ENCODE assay signal across 7 cellular contexts in the genomic region with DNA sequence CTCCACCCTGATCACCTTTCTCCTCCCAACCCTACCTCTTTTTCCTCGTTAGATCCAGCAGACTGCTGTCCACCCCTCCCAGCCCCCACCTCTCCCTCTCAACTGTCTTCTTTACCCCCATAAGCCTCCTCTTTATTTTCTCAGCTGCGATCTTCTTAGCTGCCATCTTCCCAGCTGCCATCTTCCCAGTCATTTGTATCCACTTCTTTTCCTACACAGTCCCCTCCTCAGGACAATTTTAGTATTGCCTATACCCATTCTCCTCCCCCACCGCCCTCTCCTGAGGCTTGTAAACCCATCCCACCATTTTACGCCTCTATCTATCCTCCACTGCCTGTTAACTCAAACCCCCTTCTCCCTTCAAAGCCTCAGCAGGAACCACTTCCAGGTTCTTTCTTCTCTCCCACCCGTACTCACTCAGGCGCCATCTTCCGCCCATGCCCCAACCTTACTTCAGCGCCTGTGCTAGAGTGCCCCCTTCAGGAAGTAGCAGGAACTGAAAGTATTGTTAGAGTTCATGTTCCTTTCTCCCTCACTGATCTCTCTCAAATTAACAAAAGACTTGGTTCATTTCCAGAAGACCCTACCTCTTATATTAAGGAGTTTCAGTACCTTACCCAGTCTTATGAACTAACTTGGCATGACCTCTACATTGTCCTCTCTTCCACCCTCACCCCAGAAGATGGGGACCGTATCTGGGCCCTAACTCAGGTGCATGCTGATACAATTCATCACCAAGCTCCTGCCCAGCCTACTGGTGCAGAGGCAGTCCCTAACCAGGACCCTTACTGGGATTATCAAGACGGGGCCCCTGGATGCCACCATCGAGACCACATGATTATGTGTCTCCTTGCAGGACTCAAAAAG.
A peak's percentile ranks its signal among the peaks of the same experiment; 100 is the strongest.
DNase-seq lines count a peak whose midpoint lies in the region; ATAC-seq and TF ChIP-seq lines count a peak whose summit lies in the region.

No MANE protein-coding gene starts in this region.

- no peak overlapping the region for H3K4me3 Mint-ChIP-seq in natural killer cell
- H3K4me3 Mint-ChIP-seq in CD8-positive, alpha-beta T cell, result no peak overlapping the region

- peaks cover 0 to 16% of the 10 kb centered on the region in 2 donors for H3K9me3 ChIP-seq in left lung
- H3K9me3 ChIP-seq in spleen, result peaks cover 0 to 36% (median 22%) of the 10 kb centered on the region in 8 donors
- H3K9me3 ChIP-seq in CD8-positive, alpha-beta T cell (ENCODE audit: low read length), result peaks cover 10% of the 10 kb centered on the region

- DNase-seq in DMS53 treated with DMSO at 0.1 percent for 48 hours (lab: John Stamatoyannopoulos, UW; ENCODE audit: unreplicated experiment), result peak; percentile 17
- peak; percentile 48 for DNase-seq in HEK293T (ENCODE audit: extremely low spot score)
- no peak for DNase-seq in left lung
- no peak for DNase-seq in natural killer cell
- no peak for DNase-seq in spleen
- DNase-seq in CD8-positive, alpha-beta T cell, result no peak

- TF ChIP-seq CTCF in VCaP (conservative IDR thresholded peaks at IDR 0.05), result peak; percentile 65
- TF ChIP-seq CTCF in left lung (IDR thresholded peaks at IDR 0.05), result peak; percentile 16 to 34
- no peak for TF ChIP-seq CTCF in natural killer cell (IDR thresholded peaks at IDR 0.05)
- TF ChIP-seq CTCF in spleen (IDR thresholded peaks at IDR 0.05 in 8 of 11, conservative IDR thresholded peaks at IDR 0.05 in 3 of 11), result no peak
- TF ChIP-seq CTCF in CD8-positive, alpha-beta T cell (IDR thresholded peaks at IDR 0.05), result no peak

- no peak for ATAC-seq in left lung
- ATAC-seq in natural killer cell, result no peak
- no peak for ATAC-seq in CD8-positive, alpha-beta T cell

- POLR2A ChIA-PET in HEK293T (lab: Yijun Ruan, JAX), result no interaction called here
- POLR2A ChIA-PET in CD8-positive, alpha-beta T cell (lab: Charles Lee), result interaction anchor here (0.6 kb wide), 1 partner anchor 516 kb away, joined by 3 read pairs; no protein-coding TSS in a partner anchor

- H3K4me1 ChIP-seq in left lung, result no peaks in the 10 kb centered on the region
- no peaks in the 10 kb centered on the region for H3K4me1 ChIP-seq in spleen
- H3K4me1 ChIP-seq in CD8-positive, alpha-beta T cell (ENCODE audit: insufficient read depth, low read length), result no peaks in the 10 kb centered on the region

- no peak overlapping the region for H3K27ac Mint-ChIP-seq in natural killer cell
- no peak overlapping the region for H3K27ac Mint-ChIP-seq in CD8-positive, alpha-beta T cell

- H3K36me3 ChIP-seq in left lung (no peaks in the 10 kb centered on the region), spleen (no peaks in the 10 kb centered on the region)
- no peaks in the 10 kb centered on the region for H3K36me3 ChIP-seq in CD8-positive, alpha-beta T cell (ENCODE audit: insufficient read depth, low read length)

- TF ChIP-seq POLR2A in spleen (IDR thresholded peaks at IDR 0.05), result no peak

- CTCF ChIA-PET in HEK293T (lab: Yijun Ruan, JAX), result interaction anchor here (1.3 kb wide), 1 partner anchor 63 kb away, joined by 5 read pairs; no protein-coding TSS in a partner anchor
- CTCF ChIA-PET in CD8-positive, alpha-beta T cell (lab: Charles Lee), result interaction anchor here (1.2 kb wide), 1 partner anchor 14 kb away, joined by 3 read pairs; no protein-coding TSS in a partner anchor

- no peaks in the 10 kb centered on the region for H3K27me3 Mint-ChIP-seq in natural killer cell (ENCODE audit: low read depth in 2 of 2)
- no peaks in the 10 kb centered on the region for H3K27me3 Mint-ChIP-seq in CD8-positive, alpha-beta T cell (ENCODE audit: low read depth)

- H3K9me3 Mint-ChIP-seq in natural killer cell, result peaks cover 2% of the 10 kb centered on the region in 2 donors
- H3K9me3 Mint-ChIP-seq in CD8-positive, alpha-beta T cell, result peaks cover 8% of the 10 kb centered on the region

- intact Hi-C loops in left lung (cut with DNase I) (no loop called here), natural killer cell (cut with micrococcal nuclease) (no loop called here), spleen (cut with DNase I; ENCODE audit: low total_unique reads) (no loop called here)
- intact Hi-C loops in CD8-positive, alpha-beta T cell (cut with DNase I, micrococcal nuclease), result loop anchor here in 1 of 2 experiments (5.0 kb wide), 1 partner anchor 381 kb away; no protein-coding TSS in a partner anchor

- H3K27me3 ChIP-seq in left lung, result no peaks in the 10 kb centered on the region
- no peaks in the 10 kb centered on the region for H3K27me3 ChIP-seq in spleen (replicated peaks in 1 of 7)
- no peaks in the 10 kb centered on the region for H3K27me3 ChIP-seq in CD8-positive, alpha-beta T cell (ENCODE audit: insufficient read depth, low read length)

- H3K36me3 Mint-ChIP-seq in natural killer cell, result no peaks in the 10 kb centered on the region
- H3K36me3 Mint-ChIP-seq in CD8-positive, alpha-beta T cell, result peaks cover 8% of the 10 kb centered on the region

- H3K4me3 ChIP-seq in left lung, result no peak overlapping the region
- no peak overlapping the region for H3K4me3 ChIP-seq in spleen
- H3K4me3 ChIP-seq in CD8-positive, alpha-beta T cell (ENCODE audit: low read depth, low read length), result no peak overlapping the region

- no peaks in the 10 kb centered on the region for H3K4me1 Mint-ChIP-seq in natural killer cell
- no peaks in the 10 kb centered on the region for H3K4me1 Mint-ChIP-seq in CD8-positive, alpha-beta T cell (ENCODE audit: low read depth)

- H3K27ac ChIP-seq in VCaP (no peak overlapping the region), left lung (no peak overlapping the region), spleen (no peak overlapping the region)
- H3K27ac ChIP-seq in CD8-positive, alpha-beta T cell (ENCODE audit: low read depth, low read length), result no peak overlapping the region

- 72 to 81% (median 75%) methylated on average over 10 to 11 of the region's 11 CpGs for WGBS in spleen, 5 donors

TF ChIP-seq in HEK293T, 16 proteins besides CTCF, POLR2A, EP300 and RAD21:
- TF ChIP-seq LEF1 (IDR thresholded peaks at IDR 0.05; ENCODE audit: borderline replicate concordance) (no peak), FOXA1 (IDR thresholded peaks at IDR 0.05) (no peak)

Comparison
In these comparisons a context has a peak if more than half of its experiments do, and no peak if none do; other contexts are left out.
1. DNase-seq: peak in DMS53 treated with DMSO at 0.1 percent for 48 hours (single experiment) and HEK293T (single experiment); none in left lung (0 of 2), natural killer cell (single experiment), spleen (single experiment) and CD8-positive, alpha-beta T cell (0 of 7).
2. CTCF ChIP-seq: peak in VCaP (single experiment) and left lung (2 of 2); none in natural killer cell (single experiment), spleen (0 of 11) and CD8-positive, alpha-beta T cell (single experiment).